Comparison of ENCODE assay signal across 21 cellular contexts in genomic region chr7:3243256-3243655, GRCh38. TPM values are rescaled to one million over a fixed set of nuclear protein-coding genes. Genes with fewer than 3 reads are reported as not detected.
DNase-seq lines count a peak whose midpoint lies in the region; ATAC-seq, FAIRE-seq and TF ChIP-seq lines count a peak whose summit lies in the region.
"Had no signal": no experiment of that assay in that cellular context is flagged by ENCODE, and none has a peak within 500 bp of the region (broad histone marks: within the 10 kb centered on the region; RNA-seq: fewer than 3 reads in every experiment).

No MANE protein-coding gene starts in this region.

- H3K56ac ChIP-seq in IMR-90 (ENCODE audit: extremely low read depth, insufficient read depth, low read length): no peak overlapping the region

- H4K5ac ChIP-seq in IMR-90 (ENCODE audit: low read depth, low read length): no peak overlapping the region; the same call in 1 of the 2 replicates

- 0 out of 2 replicates have a peak, but pooled peaks cover 4% of the 10 kb centered on the region for H3K9me1 ChIP-seq in IMR-90 (ENCODE audit: insufficient read depth, low read length)

- in situ Hi-C loops in Caki2 (cut with HindIII; ENCODE audit: low pct_unique_long_range_greater_than_20kb, low sequenced_read_pairs): no loop called here
- in situ Hi-C loops in IMR-90 (cut with MboI; ENCODE audit: low sequenced_read_pairs): no loop called here

- dilution Hi-C loops in IMR-90 (cut with HindIII; ENCODE audit: low sequenced_read_pairs, unreplicated experiment): no loop called here

- POLR2A ChIA-PET in IMR-90 (lab: Charles Lee; ENCODE audit: unreplicated experiment): no interaction called here

- no peaks in the 10 kb centered on the region for H3K27me3 ChIP-seq in IMR-90 (ENCODE audit: control insufficient read depth, insufficient read depth, low read length)
- H3K27me3 ChIP-seq in bronchial epithelial cell (ENCODE audit: control insufficient read depth, insufficient read depth, low read length): no peaks in the 10 kb centered on the region
- no peaks in the 10 kb centered on the region for H3K27me3 ChIP-seq in BE2C
- no peaks in the 10 kb centered on the region for H3K27me3 ChIP-seq in H7 (ENCODE audit: control insufficient read depth, insufficient read depth, low read length)
- H3K27me3 ChIP-seq: adrenal gland, foreskin keratinocyte had no signal

- H3K36me3 ChIP-seq in IMR-90 (ENCODE audit: control insufficient read depth, insufficient read depth, low read length) (no peaks in the 10 kb centered on the region), bronchial epithelial cell (ENCODE audit: control insufficient read depth, insufficient read depth, low read length) (no peaks in the 10 kb centered on the region), BE2C (no peaks in the 10 kb centered on the region), H7 (replicated peaks; ENCODE audit: control insufficient read depth, insufficient read depth, low read length) (no peaks in the 10 kb centered on the region)
- H3K36me3 ChIP-seq: adrenal gland, prostate gland had no signal

- ATAC-seq in IMR-90 (ENCODE audit: low read depth): no peak
- no peak for ATAC-seq in HG03520 (IDR thresholded peaks at IDR 0.05; ENCODE audit: unreplicated experiment)
- ATAC-seq: foreskin keratinocyte, mucosa of descending colon, Right ventricle myocardium inferior, T-cell had no signal

- DNase-seq in Caki2 (ENCODE audit: low read depth) (peak; percentile 81), IMR-90 (no peak), bronchial epithelial cell (ENCODE audit: low read depth) (peak; percentile 50), neural crest cell (ENCODE audit: low read depth, low spot score) (no peak), Kasumi-1 (lab: John Stamatoyannopoulos, UW) (no peak), BE2C (no peak), H7 (no peak)
- DNase-seq: activated T-cell treated with anti-CD3 and anti-CD28 coated beads, Interleukin-2, amount 50 U/mL, for 1 hour; adrenal gland; DND-41; foreskin keratinocyte; NCI-H2171; substantia nigra; T-cell had no signal

- H2BK120ac ChIP-seq in IMR-90 (ENCODE audit: low read depth, low read length): no peak overlapping the region

- peak overlapping the region; percentile 47; the same call in 1 of the 2 replicates for H3K18ac ChIP-seq in IMR-90 (ENCODE audit: low read depth, low read length)

- H4K91ac ChIP-seq in IMR-90 (ENCODE audit: insufficient read depth, low read depth, low read length): no peak overlapping the region

- H3K9ac ChIP-seq in IMR-90 (ENCODE audit: low read depth, low read length): no peak overlapping the region

- no peak overlapping the region for H3K4me3 Mint-ChIP-seq in neural crest cell
- H3K4me3 Mint-ChIP-seq: dendritic cell treated with granulocyte-macrophage colony-stimulating factor and Interleukin-4, amounts not matched to agents 40 ng/mL and 50 ng/mL, for 4 days; T-cell had no signal

- no peak overlapping the region for H2BK5ac ChIP-seq in IMR-90 (ENCODE audit: low read depth, low read length, poor library complexity, severe bottlenecking)

- H4K8ac ChIP-seq in IMR-90 (ENCODE audit: low read depth in 2 of 2, low read length in 2 of 2): no peak overlapping the region

- no peak overlapping the region for H3K23ac ChIP-seq in IMR-90 (ENCODE audit: low read depth, low read length)

- peak overlapping the region; percentile 15; the same call in 1 of the 2 replicates for H3K4ac ChIP-seq in IMR-90 (ENCODE audit: low read depth, low read length)

- 72% methylated on average over 2 of the region's 5 CpGs; no CpG with 5 or more reads in 1 of the 2 experiments for WGBS in IMR-90 (ENCODE audit: extremely low coverage in 2 of 2, insufficient read length in 1 of 2), 2 experiments

- no peaks in the 10 kb centered on the region for H3K27me3 Mint-ChIP-seq in neural crest cell (ENCODE audit: low read depth)
- H3K27me3 Mint-ChIP-seq: dendritic cell treated with granulocyte-macrophage colony-stimulating factor and Interleukin-4, amounts not matched to agents 40 ng/mL and 50 ng/mL, for 4 days had no signal

- no peak for TF ChIP-seq RAD21 in IMR-90 (IDR thresholded peaks at IDR 0.05; ENCODE audit: low read length)

- H3K4me1 Mint-ChIP-seq in neural crest cell: peaks cover 24% of the 10 kb centered on the region
- H3K4me1 Mint-ChIP-seq: T-cell had no signal

- no peak for TF ChIP-seq POLR2A in IMR-90 (IDR thresholded peaks at IDR 0.05; ENCODE audit: low read depth, low read length)

- CTCF ChIA-PET in IMR-90 (lab: Yijun Ruan, JAX): no interaction called here

- FAIRE-seq in bronchial epithelial cell (lab: Jason Lieb, UNC): no peak
- FAIRE-seq: islet of Langerhans, TTC549 had no signal

- peak overlapping the region; percentile 23 for H2AK5ac ChIP-seq in IMR-90 (ENCODE audit: low read depth, low read length)

- H3K27ac Mint-ChIP-seq in neural crest cell (ENCODE audit: unreplicated experiment): peak overlapping the region; percentile 63
- H3K27ac Mint-ChIP-seq: dendritic cell treated with granulocyte-macrophage colony-stimulating factor and Interleukin-4, amounts not matched to agents 40 ng/mL and 50 ng/mL, for 4 days had no signal

- no peak overlapping the region for H2BK20ac ChIP-seq in IMR-90 (ENCODE audit: low read depth, low read length)

- H3K27ac ChIP-seq in IMR-90 (ENCODE audit: insufficient read depth, low read length): no peak overlapping the region
- H3K27ac ChIP-seq: adrenal gland, foreskin keratinocyte, prostate gland had no signal

- no peak overlapping the region for H3K4me2 ChIP-seq in IMR-90 (ENCODE audit: low read depth, low read length)

- H3K4me1 ChIP-seq in IMR-90 (ENCODE audit: control insufficient read depth, insufficient read depth, low read length) (peaks cover 16% of the 10 kb centered on the region; the same call in 1 of the 2 replicates), BE2C (no peaks in the 10 kb centered on the region)
- H3K4me1 ChIP-seq: adrenal gland, foreskin keratinocyte, prostate gland had no signal

- no peak overlapping the region for H3K14ac ChIP-seq in IMR-90 (replicated peaks; ENCODE audit: low read depth, low read length)

- no peaks in the 10 kb centered on the region for H4K20me1 ChIP-seq in IMR-90 (ENCODE audit: insufficient read depth, low read length)

- intact Hi-C loops in IMR-90 (cut with micrococcal nuclease): no loop called here

- TF ChIP-seq CTCF in IMR-90 (conservative IDR thresholded peaks at IDR 0.05; ENCODE audit: low read depth, low read length): no peak
- no peak for TF ChIP-seq CTCF in bronchial epithelial cell (IDR thresholded peaks at IDR 0.05; ENCODE audit: insufficient read depth, low read length, severe bottlenecking)
- no peak for TF ChIP-seq CTCF in neural crest cell (conservative IDR thresholded peaks at IDR 0.05)
- no peak for TF ChIP-seq CTCF in BE2C (IDR thresholded peaks at IDR 0.05; ENCODE audit: low read depth, low read length)

- peaks cover 8% of the 10 kb centered on the region for H3K9me3 Mint-ChIP-seq in neural crest cell

- H3K36me3 Mint-ChIP-seq in neural crest cell (ENCODE audit: low read depth): no peaks in the 10 kb centered on the region
- H3K36me3 Mint-ChIP-seq: T-cell had no signal

- no peaks in the 10 kb centered on the region for H3K79me1 ChIP-seq in IMR-90 (ENCODE audit: low read depth in 1 of 2, low read length in 2 of 2)

- H2AFZ ChIP-seq in IMR-90 (replicated peaks; ENCODE audit: low read length, poor library complexity): peak overlapping the region; percentile 68

- no peak overlapping the region for H2BK15ac ChIP-seq in IMR-90 (ENCODE audit: low read depth, low read length)

- H3K9me3 ChIP-seq in IMR-90 (ENCODE audit: control insufficient read depth, insufficient read depth, low read length): peaks cover 5% of the 10 kb centered on the region; the same call in 1 of the 2 replicates
- no peaks in the 10 kb centered on the region; the same call in 1 of the 2 replicates for H3K9me3 ChIP-seq in BE2C
- H3K9me3 ChIP-seq: adrenal gland, mucosa of descending colon, prostate gland had no signal

- BruUV-seq in IMR-90 (replicated peaks; lab: Mats Ljungman, UMichigan): no TSS peak

- H3K4me3 ChIP-seq in IMR-90 (ENCODE audit: insufficient read depth, low read depth, low read length) (no peak overlapping the region), bronchial epithelial cell (ENCODE audit: low read depth, low read length) (no peak overlapping the region), BE2C (ENCODE audit: low read depth, low read length) (no peak overlapping the region), H7 (ENCODE audit: insufficient read depth, low read depth, low read length) (no peak overlapping the region)
- H3K4me3 ChIP-seq: adrenal gland, mucosa of descending colon, prostate gland had no signal

- peak overlapping the region; percentile 33 for H2AK9ac ChIP-seq in IMR-90 (replicated peaks; ENCODE audit: low read depth, low read length, poor library complexity)

TF ChIP-seq in IMR-90, 13 proteins besides CTCF, POLR2A, EP300 and RAD21:
- TF ChIP-seq RCOR1 (IDR thresholded peaks at IDR 0.05; ENCODE audit: insufficient replicate concordance, low read length) (no peak), NFE2L2 (IDR thresholded peaks at IDR 0.05; ENCODE audit: low read depth, low read length) (no peak)

RNA-seq across cellular contexts. Expression of gene SDK1, which starts 57.8 kb away (rescaled TPM):
- 8.7 and 9.1 TPM in 2 replicates for total RNA-seq in Caki2 (2014; rRNA removed; shearing (Covaris generic); ENCODE audit: low replicate concordance)
- total RNA-seq in IMR-90 (2012; rRNA removed) (1.1 and 1.6 TPM in 2 replicates), bronchial epithelial cell (0.26 and 0.51 TPM in 2 replicates), neural crest cell (11.6 and 12.6 TPM in 2 replicates)
- 1.3 and 1.5 TPM in 2 replicates for polyA plus RNA-seq in IMR-90 (2012; rRNA removed)
- 1.0 and 1.4 TPM in 2 replicates for polyA plus RNA-seq in IMR-90 (2012; cell fraction: cytosol; rRNA removed)
- 3.7 and 4.4 TPM in 2 replicates for polyA plus RNA-seq in IMR-90 (2012; cell fraction: nucleus; rRNA removed; ENCODE audit: low replicate concordance)
- 0.25 TPM for polyA plus RNA-seq in BE2C (2012; ENCODE audit: insufficient read depth, insufficient read length, low read depth)
- 2.4 and 4.1 TPM in 2 replicates for total RNA-seq in H7 (2014; rRNA removed; shearing (Covaris generic))

Comparison
In these comparisons a context has a peak if more than half of its experiments do, and no peak if none do; other contexts are left out.
1. DNase-seq: peak in Caki2 (single experiment) and bronchial epithelial cell (single experiment); none in IMR-90 (single experiment), neural crest cell (single experiment), Kasumi-1 (0 of 2), BE2C (single experiment) and H7 (single experiment).